Comparison of ENCODE assay signal across 16 cellular contexts in the genomic region with DNA sequence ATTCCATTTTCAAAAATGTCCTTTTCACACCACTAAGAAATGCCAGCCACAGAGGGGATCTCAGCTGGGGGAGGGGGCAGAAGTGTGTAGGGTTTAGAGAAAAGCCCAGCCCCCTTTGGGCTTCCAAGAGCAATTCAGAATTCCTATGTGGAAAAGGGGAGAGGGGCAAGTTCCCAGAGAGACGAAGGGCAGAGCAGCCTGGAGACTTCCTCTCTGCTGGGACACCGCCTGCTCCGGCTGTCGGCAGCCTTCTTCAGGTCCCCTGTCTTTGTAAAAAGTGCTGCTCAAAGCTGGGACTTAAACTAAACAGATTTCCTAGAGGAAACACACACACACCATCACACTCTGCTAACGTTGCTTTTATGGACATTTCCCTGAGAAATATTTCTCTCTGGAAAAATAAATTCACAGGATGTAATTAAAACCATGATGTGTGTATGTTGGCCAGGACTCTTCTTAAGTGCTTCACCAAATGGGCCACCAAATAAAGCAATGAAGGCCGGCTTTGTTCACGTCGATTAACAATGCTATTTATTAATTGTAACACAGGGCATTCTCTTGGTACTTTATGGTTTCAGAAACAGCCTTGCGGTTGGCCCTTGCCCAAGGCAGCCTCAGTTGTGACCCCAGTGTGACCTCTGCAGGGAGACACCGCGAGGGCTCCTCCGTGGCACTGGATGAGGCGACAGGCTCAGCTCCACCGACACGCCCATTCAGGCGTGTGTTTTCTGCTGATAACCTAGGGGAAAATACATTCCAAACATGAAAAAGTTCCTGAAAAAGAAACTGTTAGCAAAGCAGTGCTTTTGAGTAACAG. TPM values are rescaled to one million over a fixed set of nuclear protein-coding genes. Genes with fewer than 3 reads are reported as not detected.
DNase-seq lines count a peak whose midpoint lies in the region; ATAC-seq, FAIRE-seq and TF ChIP-seq lines count a peak whose summit lies in the region.
"Had no signal": no experiment of that assay in that cellular context is flagged by ENCODE, and none has a peak within 500 bp of the region (broad histone marks: within the 10 kb centered on the region; RNA-seq: fewer than 3 reads in every experiment).

No MANE protein-coding gene starts in this region.

- no peak overlapping the region for H3K4me3 Mint-ChIP-seq in astrocyte (ENCODE audit: unreplicated experiment)

- H3K4me1 ChIP-seq in heart left ventricle, result peaks cover 0 to 34% (median 21%) of the 10 kb centered on the region in 12 donors
- peaks cover 36% of the 10 kb centered on the region for H3K4me1 ChIP-seq in astrocyte (ENCODE audit: insufficient read depth, low read length)
- H3K4me1 ChIP-seq in thoracic aorta (ENCODE audit: control insufficient read depth in 1 of 2, low read depth in 2 of 2), result peaks cover 15 to 43% of the 10 kb centered on the region in 2 donors
- H3K4me1 ChIP-seq: Caco-2 had no signal

- peaks cover 2% of the 10 kb centered on the region for H3K9me3 Mint-ChIP-seq in astrocyte (ENCODE audit: unreplicated experiment)

- intact Hi-C loops in heart left ventricle (cut with DNase I) (no loop called here), Right ventricle myocardium inferior (cut with DNase I) (no loop called here)

- peaks cover 5% of the 10 kb centered on the region for H3K36me3 Mint-ChIP-seq in astrocyte (ENCODE audit: low read depth, unreplicated experiment)

- no peaks in the 10 kb centered on the region for H4K20me1 ChIP-seq in astrocyte (ENCODE audit: insufficient read depth, low read length)

- H3K27me3 Mint-ChIP-seq in astrocyte (ENCODE audit: low read depth, unreplicated experiment), result no peaks in the 10 kb centered on the region

- DNase-seq in heart left ventricle (no peak), Right ventricle myocardium inferior (ENCODE audit: missing footprints) (no peak), astrocyte (ENCODE audit: low read depth) (no peak), inferior parietal cortex (ENCODE audit: extremely low spot score) (peak; percentile 10), thoracic aorta (ENCODE audit: low spot score) (no peak), iPS-NIHi7 (ENCODE audit: extremely low spot score) (no peak), NCI-H146 treated with DMSO at 0.1 percent for 48 hours (lab: John Stamatoyannopoulos, UW; ENCODE audit: unreplicated experiment) (no peak)
- DNase-seq: activated naive CD4-positive, alpha-beta T cell treated with anti-CD3 and anti-CD28 coated beads, Interleukin-2, amount 50 U/mL, for 16 hours; Caco-2; kidney glomerular epithelial cell; NCI-H2227 treated with DMSO at 0.1 percent for 48 hours; T1000 had no signal

- H3K27me3 ChIP-seq in heart left ventricle, result peaks cover 0 to 53% (median 4%) of the 10 kb centered on the region in 9 donors
- no peaks in the 10 kb centered on the region for H3K27me3 ChIP-seq in astrocyte (ENCODE audit: insufficient read depth, low read length)
- H3K27me3 ChIP-seq in thoracic aorta (replicated peaks; ENCODE audit: insufficient read depth), result no peaks in the 10 kb centered on the region
- H3K27me3 ChIP-seq: tibial nerve had no signal

- TF ChIP-seq CTCF in heart left ventricle (IDR thresholded peaks at IDR 0.05) (no peak), astrocyte (IDR thresholded peaks at IDR 0.05; ENCODE audit: insufficient read depth, low read depth, low read length) (no peak), thoracic aorta (IDR thresholded peaks at IDR 0.05) (no peak)

- TF ChIP-seq POLR2A in heart left ventricle (IDR thresholded peaks at IDR 0.05), result no peak

- no peaks in the 10 kb centered on the region for H3K79me2 ChIP-seq in astrocyte (ENCODE audit: insufficient read depth, low read length)

- H3K27ac ChIP-seq in heart left ventricle (peak overlapping the region in 7 of 12 donors; percentile 6 to 68 (median 32)), astrocyte (ENCODE audit: low read depth, low read length) (no peak overlapping the region), thoracic aorta (peak overlapping the region; percentile 40 to 55)
- H3K27ac ChIP-seq: RWPE1 had no signal

- WGBS in heart left ventricle, 4 donors, result 33 to 57% (median 37%) methylated on average over 16 of the region's 16 CpGs

- H3K9me3 ChIP-seq in heart left ventricle, result peaks cover 0 to 3% (median 0%) of the 10 kb centered on the region in 12 donors
- peaks cover 2% of the 10 kb centered on the region for H3K9me3 ChIP-seq in astrocyte (ENCODE audit: insufficient read depth, low read depth, low read length)
- no peaks in the 10 kb centered on the region for H3K9me3 ChIP-seq in thoracic aorta
- H3K9me3 ChIP-seq: Caco-2, tibial nerve had no signal

- no peaks in the 10 kb centered on the region for H3K36me3 ChIP-seq in heart left ventricle
- H3K36me3 ChIP-seq in astrocyte (ENCODE audit: insufficient read depth, low read length), result no peaks in the 10 kb centered on the region
- no peaks in the 10 kb centered on the region for H3K36me3 ChIP-seq in thoracic aorta
- H3K36me3 ChIP-seq: tibial nerve had no signal

- H3K9ac ChIP-seq in astrocyte (ENCODE audit: low read length), result no peak overlapping the region

- peak overlapping the region; percentile 21 for H3K4me2 ChIP-seq in astrocyte (ENCODE audit: low read length)

- FAIRE-seq in astrocyte (lab: Jason Lieb, UNC), result no peak
- FAIRE-seq: A204.1 had no signal

- peak overlapping the region; percentile 22 for H3K27ac Mint-ChIP-seq in astrocyte (ENCODE audit: unreplicated experiment)

- no peak overlapping the region for H2AFZ ChIP-seq in astrocyte (ENCODE audit: low read depth, low read length)

- peak in 3 of 4 donors; percentile 17 to 70 (median 19) for ATAC-seq in heart left ventricle
- ATAC-seq in Right ventricle myocardium inferior, result no peak
- ATAC-seq in thoracic aorta (ENCODE audit: insufficient number of reproducible peaks, low FRiP score, low read depth), result no peak
- ATAC-seq in GM18870 (IDR thresholded peaks at IDR 0.05; ENCODE audit: unreplicated experiment), result no peak

- H3K4me1 Mint-ChIP-seq in astrocyte (ENCODE audit: low read depth, unreplicated experiment), result peaks cover 24% of the 10 kb centered on the region

- no peak overlapping the region for H3K4me3 ChIP-seq in heart left ventricle
- H3K4me3 ChIP-seq in astrocyte (ENCODE audit: insufficient read depth, low read depth, low read length), result no peak overlapping the region
- H3K4me3 ChIP-seq in thoracic aorta, result peak overlapping the region; percentile 16

RNA-seq across cellular contexts. Expression of gene ASB1, which starts 5.6 kb away (rescaled TPM):
- total RNA-seq in heart left ventricle (10 to 100 TPM; 32.9 to 53.4 (median 46.7) TPM), Right ventricle myocardium inferior (57.5 TPM), astrocyte (30.6 and 31.7 TPM in 2 replicates), thoracic aorta (10 to 100 TPM; 30.3 to 48.7 TPM)
- 10 to 100 TPM; 31.8 to 57.5 TPM for polyA plus RNA-seq in heart left ventricle

Comparison
In these comparisons a context has a peak if more than half of its experiments do, and no peak if none do; other contexts are left out.
1. ATAC-seq: peak in heart left ventricle (3 of 4); none in Right ventricle myocardium inferior (single experiment), thoracic aorta (single experiment) and GM18870 (single experiment).